Comparison of ENCODE assay signal across 25 cellular contexts in genomic region chr6:74074609-74075008, GRCh38.
"Had no signal": no experiment of that assay in that cellular context is flagged by ENCODE, and none has a peak within 500 bp of the region (broad histone marks: within the 10 kb centered on the region; RNA-seq: fewer than 3 reads in every experiment).

No MANE protein-coding gene starts in this region.

- H3K9me3 Mint-ChIP-seq: activated naive CD4-positive, alpha-beta T cell treated with anti-CD3 and anti-CD28 coated beads, Interleukin-2, amount 50 U/mL, for 24 hours; activated T-cell treated with anti-CD3 and anti-CD28 coated beads, Interleukin-2, amount 50 U/mL, for 24 hours; activated T-helper 1 cell treated with anti-CD3 and anti-CD28 coated beads, Interleukin-12 subunit alpha, Interleukin-12 subunit beta, Interleukin-2, Interleukin-4 antibody, amounts not matched to agents 30 ng/mL and 10 ng/mL and 1 ng/mL, durations not matched to agents 14 hours and 24 hours and 36 hours had no signal

- H3K9me3 ChIP-seq: MG63 had no signal

- DNase-seq: activated CD4-positive, alpha-beta T cell treated with anti-CD3 and anti-CD28 coated beads for 48 hours; activated CD4-positive, alpha-beta T cell treated with anti-CD3 and anti-CD28 coated beads, Interleukin-2, amount 50 U/mL, for 4 hours; activated CD4-positive, CD25-positive, alpha-beta regulatory T cell treated with anti-CD3 and anti-CD28 coated beads, Interleukin-2, amount 50 U/mL, for 72 hours; activated CD8-positive, alpha-beta memory T cell treated with anti-CD3 and anti-CD28 coated beads, Interleukin-2, amount 10 ng/mL, durations not matched to agents 7 days and 5 days; activated effector memory CD4-positive, alpha-beta T cell treated with Interleukin-2 at 50 U/mL for 16 hours; activated naive CD4-positive, alpha-beta T cell; activated T-cell treated with anti-CD3 and anti-CD28 coated beads, Interleukin-2, amount 50 U/mL, for 24 hours; amygdala; caudate nucleus; MG63; MV-4-11; NCI-H1092 treated with DMSO at 0.1 percent for 48 hours; NCI-H1436; NCI-H1694 treated with DMSO at 0.1 percent for 48 hours; NCI-H2081; NCI-H446; NCI-H524; SIG-M5; T-helper 17 cell; T-helper 9 cell had no signal

- H3K4me3 Mint-ChIP-seq: activated CD8-positive, alpha-beta memory T cell treated with anti-CD3 and anti-CD28 coated beads, Interleukin-2, amount 10 ng/mL, durations not matched to agents 7 days and 5 days; activated naive CD4-positive, alpha-beta T cell treated with anti-CD3 and anti-CD28 coated beads, Interleukin-2, amount 50 U/mL, for 24 hours; activated T-cell treated with anti-CD3 and anti-CD28 coated beads, Interleukin-2, amount 50 U/mL, for 24 hours; activated T-helper 1 cell treated with anti-CD3 and anti-CD28 coated beads, Interleukin-12 subunit alpha, Interleukin-12 subunit beta, Interleukin-2, Interleukin-4 antibody, amounts not matched to agents 30 ng/mL and 10 ng/mL and 1 ng/mL, durations not matched to agents 14 hours and 24 hours and 36 hours; T-helper 17 cell; WTC11 had no signal

- H3K27ac Mint-ChIP-seq: activated CD8-positive, alpha-beta memory T cell treated with anti-CD3 and anti-CD28 coated beads, Interleukin-2, amount 10 ng/mL, durations not matched to agents 7 days and 5 days; activated naive CD4-positive, alpha-beta T cell treated with anti-CD3 and anti-CD28 coated beads, Interleukin-2, amount 50 U/mL, for 24 hours; activated T-cell treated with anti-CD3 and anti-CD28 coated beads, Interleukin-2, amount 50 U/mL, for 24 hours; activated T-helper 1 cell treated with anti-CD3 and anti-CD28 coated beads, Interleukin-12 subunit alpha, Interleukin-12 subunit beta, Interleukin-2, Interleukin-4 antibody, amounts not matched to agents 30 ng/mL and 10 ng/mL and 1 ng/mL, durations not matched to agents 14 hours and 24 hours and 36 hours; T-helper 17 cell; WTC11 had no signal

- H3K4me3 ChIP-seq: MG63 had no signal

- H3K36me3 Mint-ChIP-seq: activated CD8-positive, alpha-beta memory T cell treated with anti-CD3 and anti-CD28 coated beads, Interleukin-2, amount 10 ng/mL, durations not matched to agents 7 days and 5 days; activated naive CD4-positive, alpha-beta T cell treated with anti-CD3 and anti-CD28 coated beads, Interleukin-2, amount 50 U/mL, for 24 hours; brain; WTC11 had no signal

- H3K4me1 Mint-ChIP-seq: activated CD8-positive, alpha-beta memory T cell treated with anti-CD3 and anti-CD28 coated beads, Interleukin-2, amount 10 ng/mL, durations not matched to agents 7 days and 5 days; activated naive CD4-positive, alpha-beta T cell treated with anti-CD3 and anti-CD28 coated beads, Interleukin-2, amount 50 U/mL, for 24 hours; T-helper 17 cell; WTC11 had no signal

- H3K36me3 ChIP-seq: MG63 had no signal

- H3K9ac ChIP-seq: KMS-11 had no signal

- H3K4me2 ChIP-seq: KMS-11 had no signal

- H3K27ac ChIP-seq: KMS-11 had no signal

- H3K27me3 Mint-ChIP-seq: activated CD8-positive, alpha-beta memory T cell treated with anti-CD3 and anti-CD28 coated beads, Interleukin-2, amount 10 ng/mL, durations not matched to agents 7 days and 5 days; activated T-cell treated with anti-CD3 and anti-CD28 coated beads, Interleukin-2, amount 50 U/mL, for 24 hours; brain; T-helper 17 cell had no signal

- ATAC-seq: activated CD8-positive, alpha-beta memory T cell treated with anti-CD3 and anti-CD28 coated beads, Interleukin-2, amount 10 ng/mL, durations not matched to agents 7 days and 5 days; T-helper 17 cell; WTC11 had no signal

- H3K27me3 ChIP-seq: MG63 had no signal
